Comparison of ENCODE assay signal across 15 cellular contexts in the genomic region with DNA sequence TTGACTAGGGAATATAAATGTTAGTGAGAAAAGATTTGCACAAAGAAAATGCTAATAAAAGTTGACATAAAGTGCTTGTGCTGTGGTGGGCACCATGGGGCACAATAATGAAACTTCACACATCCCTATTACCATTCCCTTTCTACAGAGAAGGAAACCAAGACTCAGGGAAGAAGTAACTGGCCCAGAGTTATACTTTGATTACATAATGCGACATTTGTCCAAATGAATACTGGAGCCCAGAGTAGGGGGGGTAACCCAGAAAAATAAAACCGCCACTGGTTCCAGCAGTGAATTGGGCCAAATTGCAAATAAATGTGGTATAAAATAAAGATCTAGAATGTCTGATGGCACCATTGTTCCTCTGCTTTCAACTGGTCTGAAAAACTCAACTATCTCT.
"Had no signal": no experiment of that assay in that cellular context is flagged by ENCODE, and none has a peak within 500 bp of the region (broad histone marks: within the 10 kb centered on the region; RNA-seq: fewer than 3 reads in every experiment).

No MANE protein-coding gene starts in this region.

- DNase-seq: activated CD4-positive, alpha-beta T cell treated with anti-CD3 and anti-CD28 coated beads, Interleukin-2, amount 50 U/mL, for 4 hours; activated gamma-delta T cell; activated T-cell treated with anti-CD3 and anti-CD28 coated beads, Interleukin-2, amount 50 U/mL, for 72 hours; effector memory CD8-positive, alpha-beta T cell; foreskin fibroblast; glutamatergic neuron; kidney; left lung; mesenchymal stem cell; naive thymus-derived CD4-positive, alpha-beta T cell; pancreas; stimulated activated naive B cell treated with anti-CD40 and anti-IgM and Interleukin-4, amounts not matched to agents 10 μg/mL and 1 μg/mL and 100 μg/mL, for 72 hours; trophoblast cell had no signal

- H3K27me3 ChIP-seq: left lung, pancreas had no signal

- H3K27ac ChIP-seq: left lung, SK-N-MC had no signal

- H3K9me3 ChIP-seq: left lung, mucosa of descending colon, pancreas had no signal

- H3K36me3 ChIP-seq: left lung, pancreas had no signal

- H3K4me3 ChIP-seq: left lung, mucosa of descending colon, pancreas, SK-N-MC had no signal

- ATAC-seq: activated T-cell treated with anti-CD3 and anti-CD28 coated beads, Interleukin-2, amount 50 U/mL, for 72 hours; effector memory CD8-positive, alpha-beta T cell; left lung; mucosa of descending colon; naive thymus-derived CD4-positive, alpha-beta T cell; pancreas; stimulated activated naive B cell treated with anti-CD40 and anti-IgM and Interleukin-4, amounts not matched to agents 10 μg/mL and 1 μg/mL and 100 μg/mL, for 72 hours had no signal
